ENCODE assay signal across 28 cellular contexts in the genomic region with DNA sequence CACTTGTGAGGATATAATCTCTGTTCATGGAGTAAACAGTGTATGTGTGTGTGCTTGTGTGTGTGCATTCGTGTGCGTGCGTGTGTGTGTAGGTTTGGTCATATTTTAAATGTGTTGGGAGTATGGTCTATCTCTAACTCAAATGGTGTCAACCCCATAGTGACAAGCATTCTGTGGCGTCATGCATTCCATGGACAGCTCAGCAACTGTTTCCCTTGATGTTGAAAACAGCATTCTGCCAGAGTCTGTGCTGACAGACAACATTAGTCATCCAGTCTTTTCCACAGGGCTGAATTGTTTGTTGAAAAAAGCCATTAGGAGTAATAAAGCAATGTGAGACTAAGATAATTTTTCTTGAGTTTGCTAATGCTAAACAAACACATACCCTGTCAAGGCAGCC.
"Had no signal": no experiment of that assay in that cellular context is flagged by ENCODE, and none has a peak within 500 bp of the region (broad histone marks: within the 10 kb centered on the region; RNA-seq: fewer than 3 reads in every experiment).

No MANE protein-coding gene starts in this region.

- H3K27ac ChIP-seq: brain microvascular endothelial cell, esophagus squamous epithelium, gastroesophageal sphincter, right lobe of liver, testis, upper lobe of left lung, WERI-Rb-1 had no signal

- H3K27me3 ChIP-seq: brain microvascular endothelial cell, esophagus squamous epithelium, gastroesophageal sphincter, testis, upper lobe of left lung had no signal

- DNase-seq: activated CD4-positive, alpha-beta T cell treated with anti-CD3 and anti-CD28 coated beads for 1 hour; activated CD4-positive, alpha-beta T cell treated with anti-CD3 and anti-CD28 coated beads, Interleukin-2, amount 50 U/mL, for 1 hour; activated CD8-positive, alpha-beta T cell treated with anti-CD3 and anti-CD28 coated beads, Interleukin-2, amount 10 ng/mL, durations not matched to agents 7 days and 5 days; activated gamma-delta T cell; activated naive CD4-positive, alpha-beta T cell treated with anti-CD3 and anti-CD28 coated beads, Interleukin-2, amount 50 U/mL, for 16 hours; activated naive CD8-positive, alpha-beta T cell treated with anti-CD3 and anti-CD28 coated beads, Interleukin-2, amount 50 U/mL, for 24 hours; anterior cingulate cortex; brain microvascular endothelial cell; central memory CD4-positive, alpha-beta T cell; effector memory CD8-positive, alpha-beta T cell; esophagus squamous epithelium; head of caudate nucleus; left colon; mesenchymal stem cell; naive B cell; occipital lobe; right lobe of liver; small intestine; stimulated activated CD4-positive, alpha-beta T cell treated with anti-CD3 and anti-CD28 coated beads, Interleukin-15, amount 100 ng/mL, for 24 hours; stimulated activated CD4-positive, alpha-beta T cell treated with anti-CD3 and anti-CD28 coated beads, Interleukin-2, amount 100 ng/mL, for 48 hours; stimulated activated naive CD4-positive, alpha-beta T cell; T-cell; testis; upper lobe of left lung; WERI-Rb-1 had no signal

- H3K9me3 Mint-ChIP-seq: activated naive CD8-positive, alpha-beta T cell treated with anti-CD3 and anti-CD28 coated beads, Interleukin-2, amount 50 U/mL, for 24 hours; activated T-helper 1 cell treated with anti-CD3 and anti-CD28 coated beads, Interleukin-12 subunit alpha, Interleukin-12 subunit beta, Interleukin-2, Interleukin-4 antibody, amounts not matched to agents 30 ng/mL and 10 ng/mL and 1 ng/mL, durations not matched to agents 14 hours and 24 hours and 36 hours; effector memory CD8-positive, alpha-beta T cell; neural crest cell; T-cell had no signal

- ATAC-seq: activated CD8-positive, alpha-beta T cell treated with anti-CD3 and anti-CD28 coated beads, Interleukin-2, amount 10 ng/mL, durations not matched to agents 7 days and 5 days; activated naive CD8-positive, alpha-beta T cell treated with anti-CD3 and anti-CD28 coated beads, Interleukin-2, amount 50 U/mL, for 24 hours; effector memory CD8-positive, alpha-beta T cell; gastroesophageal sphincter; left colon; right lobe of liver; T-cell had no signal

- H3K4me3 Mint-ChIP-seq: activated CD8-positive, alpha-beta T cell treated with anti-CD3 and anti-CD28 coated beads, Interleukin-2, amount 10 ng/mL, durations not matched to agents 7 days and 5 days; activated naive CD8-positive, alpha-beta T cell treated with anti-CD3 and anti-CD28 coated beads, Interleukin-2, amount 50 U/mL, for 24 hours; activated T-helper 1 cell treated with anti-CD3 and anti-CD28 coated beads, Interleukin-12 subunit alpha, Interleukin-12 subunit beta, Interleukin-2, Interleukin-4 antibody, amounts not matched to agents 30 ng/mL and 10 ng/mL and 1 ng/mL, durations not matched to agents 14 hours and 24 hours and 36 hours; effector memory CD8-positive, alpha-beta T cell; naive B cell; neural crest cell; T-cell had no signal

- H3K27me3 Mint-ChIP-seq: activated naive CD8-positive, alpha-beta T cell treated with anti-CD3 and anti-CD28 coated beads, Interleukin-2, amount 50 U/mL, for 24 hours; effector memory CD8-positive, alpha-beta T cell; naive B cell; T-cell had no signal

- H3K4me1 ChIP-seq: esophagus squamous epithelium, gastroesophageal sphincter, right lobe of liver, testis, upper lobe of left lung had no signal

- H3K4me1 Mint-ChIP-seq: activated naive CD8-positive, alpha-beta T cell treated with anti-CD3 and anti-CD28 coated beads, Interleukin-2, amount 50 U/mL, for 24 hours; naive B cell; neural crest cell; T-cell had no signal

- H3K27ac Mint-ChIP-seq: activated CD8-positive, alpha-beta T cell treated with anti-CD3 and anti-CD28 coated beads, Interleukin-2, amount 10 ng/mL, durations not matched to agents 7 days and 5 days; activated naive CD8-positive, alpha-beta T cell treated with anti-CD3 and anti-CD28 coated beads, Interleukin-2, amount 50 U/mL, for 24 hours; activated T-helper 1 cell treated with anti-CD3 and anti-CD28 coated beads, Interleukin-12 subunit alpha, Interleukin-12 subunit beta, Interleukin-2, Interleukin-4 antibody, amounts not matched to agents 30 ng/mL and 10 ng/mL and 1 ng/mL, durations not matched to agents 14 hours and 24 hours and 36 hours; effector memory CD8-positive, alpha-beta T cell; naive B cell; T-cell had no signal

- H3K4me3 ChIP-seq: esophagus squamous epithelium, gastroesophageal sphincter, right lobe of liver, testis, upper lobe of left lung had no signal

- H3K36me3 Mint-ChIP-seq: naive B cell, T-cell had no signal

- H3K36me3 ChIP-seq: brain microvascular endothelial cell, esophagus squamous epithelium, gastroesophageal sphincter, right lobe of liver, upper lobe of left lung, WERI-Rb-1 had no signal
